In genomic region chr17:19363114-19363438, GRCh38 we compare ENCODE assay signal across 9 cellular contexts. TPM values are rescaled to one million over a fixed set of nuclear protein-coding genes. Genes with fewer than 3 reads are reported as not detected.
DNase-seq lines count a peak whose midpoint lies in the region; ATAC-seq and TF ChIP-seq lines count a peak whose summit lies in the region.
"Had no signal": no experiment of that assay in that cellular context is flagged by ENCODE, and none has a peak within 500 bp of the region (broad histone marks: within the 10 kb centered on the region; RNA-seq: fewer than 3 reads in every experiment).

No MANE protein-coding gene starts in this region.

- H3K4me1 Mint-ChIP-seq in CD14-positive monocyte (peaks cover 17% of the 10 kb centered on the region), neural progenitor cell (peaks cover 17% of the 10 kb centered on the region)

- ATAC-seq in HG02763 (IDR thresholded peaks at IDR 0.05; ENCODE audit: unreplicated experiment) (no peak), left lobe of liver (no peak)

- peak overlapping the region; percentile 87 for H3K4me3 ChIP-seq in OCI-LY3 (ENCODE audit: low read length)
- H3K4me3 ChIP-seq in effector memory CD4-positive, alpha-beta T cell (ENCODE audit: insufficient read depth, low read depth, low read length, poor library complexity, severe bottlenecking), result peak overlapping the region; percentile 88
- peak overlapping the region; percentile 70 for H3K4me3 ChIP-seq in neural progenitor cell
- no peak overlapping the region for H3K4me3 ChIP-seq in lower leg skin (ENCODE audit: low read depth, poor library complexity, severe bottlenecking)

- DNase-seq in CD14-positive monocyte (ENCODE audit: low spot score) (no peak), neural progenitor cell (ENCODE audit: low spot score) (no peak), lower leg skin (ENCODE audit: low spot score in 2 of 2) (no peak), NCI-H1092 (lab: John Stamatoyannopoulos, UW) (no peak), left lobe of liver (ENCODE audit: low spot score) (no peak)
- DNase-seq in effector memory CD4-positive, alpha-beta T cell, result no peak

- H3K9ac ChIP-seq in OCI-LY3 (ENCODE audit: low read length), result no peak overlapping the region
- no peak overlapping the region for H3K9ac ChIP-seq in neural progenitor cell

- no peaks in the 10 kb centered on the region for H3K9me3 ChIP-seq in OCI-LY3 (ENCODE audit: insufficient read depth, low read length)
- H3K9me3 ChIP-seq in effector memory CD4-positive, alpha-beta T cell (ENCODE audit: control insufficient read depth, low read length), result no peaks in the 10 kb centered on the region
- H3K9me3 ChIP-seq in neural progenitor cell (ENCODE audit: low read depth), result no peaks in the 10 kb centered on the region

- H3K27ac Mint-ChIP-seq in CD14-positive monocyte, result peak overlapping the region in 3 of 7 donors; percentile 89 to 90 (median 89)
- no peak overlapping the region for H3K27ac Mint-ChIP-seq in neural progenitor cell

- H3K36me3 Mint-ChIP-seq in CD14-positive monocyte, result no peaks in the 10 kb centered on the region
- peaks cover 5% of the 10 kb centered on the region for H3K36me3 Mint-ChIP-seq in neural progenitor cell

- WGBS in lower leg skin, 2 donors, result 25 to 32% methylated on average over 14 of the region's 14 CpGs

- no peaks in the 10 kb centered on the region for H3F3A ChIP-seq in neural progenitor cell (ENCODE audit: low read depth)

- no peaks in the 10 kb centered on the region for H4K20me1 ChIP-seq in OCI-LY3 (ENCODE audit: insufficient read depth, low read length)
- H4K20me1 ChIP-seq in neural progenitor cell (ENCODE audit: low read depth), result no peaks in the 10 kb centered on the region

- H3K4me3 Mint-ChIP-seq in CD14-positive monocyte, result no peak overlapping the region
- H3K4me3 Mint-ChIP-seq in neural progenitor cell, result peak overlapping the region; percentile 91

- TF ChIP-seq CTCF in CD14-positive monocyte (IDR thresholded peaks at IDR 0.05) (peak; percentile 55), OCI-LY3 (IDR thresholded peaks at IDR 0.05; ENCODE audit: low read depth, low read length) (no peak), neural progenitor cell (IDR thresholded peaks at IDR 0.05) (no peak), lower leg skin (IDR thresholded peaks at IDR 0.05) (no peak)

- H2AFZ ChIP-seq in OCI-LY3 (ENCODE audit: low read depth, low read length), result no peak overlapping the region
- peak overlapping the region; percentile 93 for H2AFZ ChIP-seq in neural progenitor cell (replicated peaks)

- peaks cover 18 to 51% (median 40%) of the 10 kb centered on the region in 3 donors for H3K27me3 Mint-ChIP-seq in CD14-positive monocyte (ENCODE audit: low read depth in 3 of 3)
- peaks cover 2% of the 10 kb centered on the region for H3K27me3 Mint-ChIP-seq in neural progenitor cell (ENCODE audit: insufficient read depth, low read depth)

- no peaks in the 10 kb centered on the region for H3K79me2 ChIP-seq in OCI-LY3 (ENCODE audit: low read length)
- H3K79me2 ChIP-seq in neural progenitor cell (ENCODE audit: low read depth), result no peaks in the 10 kb centered on the region

- intact Hi-C loops in CD14-positive monocyte (cut with micrococcal nuclease) (loop anchor here (1.0 to 10.0 kb wide), 5 partner anchors 16 to 404 kb away; partner anchors contain the start of genes ALDH3A2 (in 2 of the 2), MAPK7 (in 1 of the 2) and RNF112 (in 1 of the 2)), lower leg skin (cut with DNase I; ENCODE audit: low total_unique reads) (loop anchor here (5.0 to 10.0 kb wide), 2 partner anchors 84 to 392 kb away; no protein-coding TSS in a partner anchor)

- TF ChIP-seq POLR2A in lower leg skin (IDR thresholded peaks at IDR 0.05), result no peak

- H3K27me3 ChIP-seq in OCI-LY3 (ENCODE audit: low read depth, low read length), result no peaks in the 10 kb centered on the region
- no peaks in the 10 kb centered on the region for H3K27me3 ChIP-seq in effector memory CD4-positive, alpha-beta T cell (replicated peaks; ENCODE audit: control insufficient read depth, insufficient read depth, low read length, poor library complexity, severe bottlenecking)
- H3K27me3 ChIP-seq in neural progenitor cell, result no peaks in the 10 kb centered on the region

- H3K27ac ChIP-seq in OCI-LY3 (ENCODE audit: low read length) (no peak overlapping the region), neural progenitor cell (no peak overlapping the region)
- H3K27ac ChIP-seq in effector memory CD4-positive, alpha-beta T cell (ENCODE audit: insufficient read depth, low read length, poor library complexity, severe bottlenecking), result no peak overlapping the region

- H3K4me2 ChIP-seq in OCI-LY3 (ENCODE audit: low read length) (peak overlapping the region; percentile 60), neural progenitor cell (peak overlapping the region; percentile 93)

- H3K4me1 ChIP-seq in OCI-LY3 (ENCODE audit: low read length) (no peaks in the 10 kb centered on the region), neural progenitor cell (no peaks in the 10 kb centered on the region)
- H3K4me1 ChIP-seq in effector memory CD4-positive, alpha-beta T cell (ENCODE audit: control insufficient read depth, insufficient read depth, low read length, poor library complexity, severe bottlenecking), result peaks cover 7% of the 10 kb centered on the region

- H3K9me3 Mint-ChIP-seq in CD14-positive monocyte (no peaks in the 10 kb centered on the region), neural progenitor cell (no peaks in the 10 kb centered on the region)

- H3K36me3 ChIP-seq in OCI-LY3 (replicated peaks; ENCODE audit: low read depth, low read length) (no peaks in the 10 kb centered on the region), neural progenitor cell (no peaks in the 10 kb centered on the region)
- no peaks in the 10 kb centered on the region for H3K36me3 ChIP-seq in effector memory CD4-positive, alpha-beta T cell (ENCODE audit: control insufficient read depth, insufficient read depth, low read length)

RNA-seq across cellular contexts. Expression of gene B9D1, which starts 0.6 kb away (rescaled TPM):
- not detected for polyA plus RNA-seq in CD14-positive monocyte
- total RNA-seq in neural progenitor cell (ENCODE audit: low replicate concordance) (15.1 and 43.0 TPM in 2 replicates), lower leg skin (10 to 100 TPM in 3 of 4 donors, 1 to 10 TPM in 1; 2.4 to 24.5 (median 19.5) TPM), left lobe of liver (3.0 TPM)

RNA-seq across cellular contexts. Expression of gene MAPK7, which starts 15.2 kb away (rescaled TPM):
- polyA plus RNA-seq in CD14-positive monocyte, result 1 to 10 TPM; 9.3 to 10.0 TPM
- total RNA-seq in neural progenitor cell (ENCODE audit: low replicate concordance) (12.2 and 20.7 TPM in 2 replicates), lower leg skin (10 to 100 TPM; 34.9 to 95.7 (median 61.1) TPM), left lobe of liver (7.7 TPM)

RNA-seq across cellular contexts. Expression of gene MFAP4, which starts 23.9 kb away (rescaled TPM):
- under 1 TPM; 0.12 to 0.73 TPM for polyA plus RNA-seq in CD14-positive monocyte
- total RNA-seq in neural progenitor cell (ENCODE audit: low replicate concordance) (0.22 TPM in 1 of 2 replicates, not detected in the other), lower leg skin (10 to 100 TPM; 11.1 to 65.7 (median 30.6) TPM), left lobe of liver (2.8 TPM)

RNA-seq across cellular contexts. Expression of gene RNF112, which starts 48.0 kb away (rescaled TPM):
- not detected for polyA plus RNA-seq in CD14-positive monocyte
- total RNA-seq in neural progenitor cell (ENCODE audit: low replicate concordance) (0.86 and 1.8 TPM in 2 replicates), lower leg skin (1 to 10 TPM in 3 of 4 donors, under 1 TPM in 1; 0.54 to 4.2 (median 1.3) TPM), left lobe of liver (0.45 TPM)
- total RNA-seq: LHCN-M2 had no signal
